Comparison of ENCODE assay signal across 20 cellular contexts in the genomic region with DNA sequence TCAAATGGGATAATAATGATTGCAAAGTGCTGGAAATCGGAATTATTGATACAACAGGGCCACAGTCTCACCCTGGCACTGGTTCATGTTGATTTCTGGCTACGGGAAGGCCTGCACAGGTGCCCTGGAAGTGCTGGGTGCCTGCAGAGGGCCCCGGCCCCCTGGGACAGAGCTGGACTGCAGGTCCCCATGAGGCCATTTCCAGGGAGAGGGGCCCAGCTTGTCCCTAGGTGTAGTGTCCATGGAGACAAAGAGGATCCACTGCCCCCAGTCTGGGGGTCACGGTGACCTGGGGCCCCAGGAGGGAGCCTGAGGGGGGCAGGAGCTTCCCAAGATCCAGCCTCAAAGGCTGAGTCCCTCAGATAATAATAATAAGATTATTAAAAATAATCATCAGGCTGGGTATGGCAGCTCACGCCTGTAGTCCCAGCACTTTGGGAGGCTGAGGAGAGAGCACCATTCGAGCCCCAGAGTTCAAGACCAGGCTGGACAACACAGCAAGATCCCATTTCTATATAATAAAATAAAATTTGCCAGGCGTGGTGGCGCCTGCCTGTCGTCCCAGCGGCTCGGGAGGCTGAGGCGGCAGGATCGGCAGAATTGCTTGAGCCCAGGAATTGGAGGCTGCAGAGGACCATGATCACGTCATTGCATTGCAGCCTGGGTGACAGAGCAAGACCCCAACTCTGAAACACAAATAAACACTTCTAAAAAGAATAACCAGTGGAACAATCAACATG.
A peak's percentile ranks its signal among the peaks of the same experiment; 100 is the strongest.
DNase-seq lines count a peak whose midpoint lies in the region; ATAC-seq, FAIRE-seq and TF ChIP-seq lines count a peak whose summit lies in the region.
"Had no signal": no experiment of that assay in that cellular context is flagged by ENCODE, and none has a peak within 500 bp of the region (broad histone marks: within the 10 kb centered on the region; RNA-seq: fewer than 3 reads in every experiment).

No MANE protein-coding gene starts in this region.

- H3K14ac ChIP-seq in neuronal stem cell (ENCODE audit: low read length): no peak overlapping the region

- no peak overlapping the region for H2BK12ac ChIP-seq in neuronal stem cell (ENCODE audit: low read length)

- in situ Hi-C loops in HepG2 (cut with HindIII; ENCODE audit: extremely low pct_ligation_motif_present, low pct_unique_long_range_greater_than_20kb): no loop called here

- H3K79me1 ChIP-seq in neuronal stem cell (ENCODE audit: low read depth, low read length): peaks cover 5% of the 10 kb centered on the region

- H3K9ac ChIP-seq in HepG2 (ENCODE audit: insufficient read depth, low read depth, low read length) (no peak overlapping the region), neuronal stem cell (ENCODE audit: low read depth, low read length, poor library complexity) (no peak overlapping the region)

- H3K4me2 ChIP-seq in HepG2 (ENCODE audit: low read depth, low read length) (no peak overlapping the region), neuronal stem cell (ENCODE audit: insufficient read depth, low read length, poor library complexity, severe bottlenecking) (no peak overlapping the region)

- no peak overlapping the region for H4K8ac ChIP-seq in neuronal stem cell (ENCODE audit: low read depth, low read length)

- no peak overlapping the region for H2BK5ac ChIP-seq in neuronal stem cell (ENCODE audit: low read length)

- no peak overlapping the region for H3K18ac ChIP-seq in neuronal stem cell (ENCODE audit: low read length)

- H2AFZ ChIP-seq in HepG2 (ENCODE audit: low read length): no peak overlapping the region
- H2AFZ ChIP-seq in neuronal stem cell (ENCODE audit: low read length): no peak overlapping the region

- no peaks in the 10 kb centered on the region for H4K20me1 ChIP-seq in HepG2 (ENCODE audit: insufficient read depth, low read length)

- DNase-seq in right lobe of liver: peak in 2 of 3 donors; percentile 3 to 37
- no peak for DNase-seq in HepG2 (ENCODE audit: low spot score)
- peak; percentile 24 for DNase-seq in RWPE2 (ENCODE audit: low spot score)
- no peak for DNase-seq in neuronal stem cell (ENCODE audit: low spot score)
- no peak for DNase-seq in NCI-H1048 (lab: John Stamatoyannopoulos, UW)
- DNase-seq in HUDEP-2 (lab: John Stamatoyannopoulos, UW; ENCODE audit: unreplicated experiment in 76 of 76): no peak
- DNase-seq: CD4-positive, alpha-beta memory T cell; DMS153; GOT3; Kasumi-1; NCI-H1417; NCI-H187; NCI-H446; NCI-H526 treated with DMSO at 0.1 percent for 48 hours; SHP77 treated with DMSO at 0.1 percent for 48 hours; T-cell had no signal

- intact Hi-C loops in right lobe of liver (cut with DNase I): no loop called here
- intact Hi-C loops in HepG2 (cut with micrococcal nuclease; ENCODE audit: unreplicated experiment): no loop called here

- H3K27ac ChIP-seq in right lobe of liver (no peak overlapping the region), HepG2 (ENCODE audit: extremely low read length, insufficient read depth, low read length) (no peak overlapping the region), RWPE2 (ENCODE audit: poor library complexity, severe bottlenecking) (no peak overlapping the region), neuronal stem cell (replicated peaks; ENCODE audit: low read length) (no peak overlapping the region)

- ATAC-seq in right lobe of liver (no peak), HepG2 (no peak), RWPE2 (ENCODE audit: low read depth) (no peak), GM21786 (IDR thresholded peaks at IDR 0.05; ENCODE audit: unreplicated experiment) (no peak)
- ATAC-seq: HCT116, T-cell had no signal

- no peak for TF ChIP-seq RAD21 in HepG2 (CRISPR knock-in tag; IDR thresholded peaks at IDR 0.05)

- no peaks in the 10 kb centered on the region for H3K79me2 ChIP-seq in HepG2 (ENCODE audit: insufficient read depth, low read length)

- no peaks in the 10 kb centered on the region for H3K4me1 ChIP-seq in right lobe of liver
- no peaks in the 10 kb centered on the region for H3K4me1 ChIP-seq in HepG2 (ENCODE audit: insufficient read depth, low read length)
- no peaks in the 10 kb centered on the region for H3K4me1 ChIP-seq in RWPE2 (ENCODE audit: insufficient read depth, poor library complexity, severe bottlenecking)
- H3K4me1 ChIP-seq in neuronal stem cell (ENCODE audit: control insufficient read depth in 2 of 2, insufficient read depth in 1 of 2, low read depth in 1 of 2, low read length in 2 of 2): no peaks in the 10 kb centered on the region

- no peak overlapping the region for H3K23ac ChIP-seq in neuronal stem cell (ENCODE audit: low read depth, low read length, poor library complexity)

- H3K4ac ChIP-seq in neuronal stem cell (ENCODE audit: low read length): no peak overlapping the region

- H2AK5ac ChIP-seq in neuronal stem cell (ENCODE audit: low read depth, low read length): peak overlapping the region; percentile 78

- no peak overlapping the region for H3K4me3 ChIP-seq in right lobe of liver
- H3K4me3 ChIP-seq in HepG2 (replicated peaks in 1 of 3; ENCODE audit: insufficient read depth in 1 of 3, low read depth in 2 of 3, low read length in 3 of 3): no peak overlapping the region
- no peak overlapping the region for H3K4me3 ChIP-seq in RWPE2 (ENCODE audit: severe bottlenecking)
- H3K4me3 ChIP-seq in neuronal stem cell (ENCODE audit: low read length in 2 of 2): no peak overlapping the region

- no peak for TF ChIP-seq POLR2A in right lobe of liver (IDR thresholded peaks at IDR 0.05)
- TF ChIP-seq POLR2A in HepG2 (IDR thresholded peaks at IDR 0.05; ENCODE audit: insufficient read depth in 1 of 2, low read depth in 2 of 2, low read length in 2 of 2): no peak

- POLR2A ChIA-PET in HepG2 (lab: Yijun Ruan, JAX): no interaction called here

- H4K91ac ChIP-seq in neuronal stem cell (ENCODE audit: low read depth, low read length, poor library complexity): no peak overlapping the region

- TF ChIP-seq CTCF in right lobe of liver (IDR thresholded peaks at IDR 0.05): no peak
- TF ChIP-seq CTCF in HepG2 (CRISPR knock-in tag; IDR thresholded peaks at IDR 0.05): no peak
- no peak for TF ChIP-seq CTCF in RWPE2 (IDR thresholded peaks at IDR 0.05; ENCODE audit: poor library complexity, severe bottlenecking)

- TF ChIP-seq EP300 in HepG2 (IDR thresholded peaks at IDR 0.05; ENCODE audit: low read depth in 2 of 2, low read length in 2 of 2): no peak
- no peak for TF ChIP-seq EP300 in HepG2 (CRISPR knock-in tag; IDR thresholded peaks at IDR 0.05; ENCODE audit: borderline replicate concordance)

- no peak for FAIRE-seq in HepG2 (lab: Jason Lieb, UNC)
- FAIRE-seq: GM12892, HTR-8/SVneo had no signal

- no peaks in the 10 kb centered on the region for H3K36me3 ChIP-seq in right lobe of liver
- no peaks in the 10 kb centered on the region for H3K36me3 ChIP-seq in HepG2 (replicated peaks in 1 of 2; ENCODE audit: control insufficient read depth in 1 of 2, insufficient read depth in 2 of 2, low read length in 2 of 2)
- H3K36me3 ChIP-seq in RWPE2 (ENCODE audit: low read depth): no peaks in the 10 kb centered on the region
- no peaks in the 10 kb centered on the region for H3K36me3 ChIP-seq in neuronal stem cell (replicated peaks in 1 of 2; ENCODE audit: control insufficient read depth in 2 of 2, insufficient read depth in 2 of 2, low read length in 2 of 2)

- 60% methylated on average over 3 of the region's 14 CpGs for WGBS in right lobe of liver (ENCODE audit: insufficient coverage, low coverage, low lambda C conversion rate, missing lambda C conversion rate)
- WGBS in HepG2 (ENCODE audit: low lambda C conversion rate): 29% methylated on average over 13 of the region's 14 CpGs
- WGBS in neuronal stem cell (ENCODE audit: extremely low coverage in 2 of 2, insufficient read length in 2 of 2, insufficient replicate concordance in 1 of 2), 2 donors: no CpG with 5 or more reads among the region's 14 CpGs

- CTCF ChIA-PET in HepG2 (lab: Yijun Ruan, JAX; ENCODE audit: low intra/inter-chr PET ratio, low total read pairs): no interaction called here

- no TSS peak for BruUV-seq in HepG2 (replicated peaks; lab: Mats Ljungman, UMichigan)

- H2BK120ac ChIP-seq in neuronal stem cell (ENCODE audit: low read depth, low read length): no peak overlapping the region

- no peak overlapping the region for H2BK15ac ChIP-seq in neuronal stem cell (ENCODE audit: low read length)

- no peaks in the 10 kb centered on the region for H3K9me3 ChIP-seq in right lobe of liver
- no peaks in the 10 kb centered on the region for H3K9me3 ChIP-seq in HepG2 (ENCODE audit: low read length)
- H3K9me3 ChIP-seq in RWPE2 (ENCODE audit: severe bottlenecking): no peaks in the 10 kb centered on the region
- H3K9me3 ChIP-seq in neuronal stem cell (replicated peaks in 1 of 2; ENCODE audit: control insufficient read depth in 2 of 2, insufficient read depth in 1 of 2, low read depth in 1 of 2, low read length in 2 of 2): peaks cover 2 to 5% of the 10 kb centered on the region in 2 donors

- H3K27me3 ChIP-seq in right lobe of liver (no peaks in the 10 kb centered on the region), HepG2 (ENCODE audit: control insufficient read depth in 1 of 2, insufficient read depth in 2 of 2, low read length in 2 of 2) (peaks cover 12 to 24% of the 10 kb centered on the region in 2 experiments; a peak in 4 of 5 replicates), RWPE2 (ENCODE audit: insufficient read depth, poor library complexity, severe bottlenecking) (peaks cover 2% of the 10 kb centered on the region), neuronal stem cell (ENCODE audit: control insufficient read depth in 3 of 3, insufficient read depth in 3 of 3, low read depth in 1 of 3, low read length in 3 of 3) (peaks cover 0 to 40% (median 0%) of the 10 kb centered on the region in 3 experiments)

TF ChIP-seq in HepG2, 621 proteins besides CTCF, POLR2A, EP300 and RAD21 (continues in another document):
- TF ChIP-seq ZNF138 (CRISPR knock-in tag; IDR thresholded peaks at IDR 0.05; ENCODE audit: low read depth) (no peak), ZNF530 (CRISPR knock-in tag; IDR thresholded peaks at IDR 0.05; ENCODE audit: low read depth) (no peak), ZNF337 (CRISPR knock-in tag; IDR thresholded peaks at IDR 0.05; ENCODE audit: borderline replicate concordance, low read depth) (no peak), DNMT1 (CRISPR knock-in tag; IDR thresholded peaks at IDR 0.05) (no peak), ZBTB3 (CRISPR knock-in tag; IDR thresholded peaks at IDR 0.05; ENCODE audit: borderline replicate concordance, low read depth) (no peak)
- TF ChIP-seq, protein P1, sequence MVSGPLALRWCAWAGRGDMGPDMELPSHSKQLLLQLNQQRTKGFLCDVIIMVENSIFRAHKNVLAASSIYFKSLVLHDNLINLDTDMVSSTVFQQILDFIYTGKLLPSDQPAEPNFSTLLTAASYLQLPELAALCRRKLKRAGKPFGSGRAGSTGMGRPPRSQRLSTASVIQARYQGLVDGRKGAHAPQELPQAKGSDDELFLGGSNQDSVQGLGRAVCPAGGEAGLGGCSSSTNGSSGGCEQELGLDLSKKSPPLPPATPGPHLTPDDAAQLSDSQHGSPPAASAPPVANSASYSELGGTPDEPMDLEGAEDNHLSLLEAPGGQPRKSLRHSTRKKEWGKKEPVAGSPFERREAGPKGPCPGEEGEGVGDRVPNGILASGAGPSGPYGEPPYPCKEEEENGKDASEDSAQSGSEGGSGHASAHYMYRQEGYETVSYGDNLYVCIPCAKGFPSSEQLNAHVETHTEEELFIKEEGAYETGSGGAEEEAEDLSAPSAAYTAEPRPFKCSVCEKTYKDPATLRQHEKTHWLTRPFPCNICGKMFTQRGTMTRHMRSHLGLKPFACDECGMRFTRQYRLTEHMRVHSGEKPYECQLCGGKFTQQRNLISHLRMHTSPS (CRISPR knock-in tag; IDR thresholded peaks at IDR 0.05; ENCODE audit: low read depth): no peak

Comparison
In these comparisons a context has a peak if more than half of its experiments do, and no peak if none do; other contexts are left out.
1. DNase-seq: peak in right lobe of liver (2 of 3) and RWPE2 (single experiment); none in HepG2 (single experiment), neuronal stem cell (single experiment), NCI-H1048 (single experiment) and HUDEP-2 (0 of 76).